27 cellular contexts compared by ENCODE assay signal in genomic region chr6:102746941-102747340, GRCh38.
"Had no signal": no experiment of that assay in that cellular context is flagged by ENCODE, and none has a peak within 500 bp of the region (broad histone marks: within the 10 kb centered on the region; RNA-seq: fewer than 3 reads in every experiment).

No MANE protein-coding gene starts in this region.

- H3K9me3 ChIP-seq: ovary, psoas muscle, right lobe of liver, sigmoid colon, thoracic aorta, thyroid gland, tibial nerve, upper lobe of left lung had no signal

- H3K27ac ChIP-seq: ovary, parathyroid adenoma, psoas muscle, right lobe of liver, sigmoid colon, stomach, thoracic aorta, thyroid gland, tibial nerve, upper lobe of left lung had no signal

- H3K27me3 Mint-ChIP-seq: naive B cell; naive thymus-derived CD8-positive, alpha-beta T cell; natural killer cell treated with Interleukin-12 subunit alpha and Interleukin-12 subunit beta and Interleukin-15 and Interleukin-18, amount 100 ng/mL, for 72 hours; progenitor cell of endocrine pancreas; stimulated activated naive B cell treated with anti-CD40 and anti-IgM and Interleukin-4, amounts not matched to agents 10 μg/mL and 1 μg/mL and 100 μg/mL, for 72 hours; stimulated activated naive CD8-positive, alpha-beta T cell treated with anti-CD3 and anti-CD28 coated beads, Interleukin-15, Interleukin-2, amounts not matched to agents 100 ng/mL and 50 ng/mL, for 24 hours had no signal

- H3K36me3 Mint-ChIP-seq: naive B cell; naive thymus-derived CD8-positive, alpha-beta T cell; natural killer cell treated with Interleukin-12 subunit alpha and Interleukin-12 subunit beta and Interleukin-15 and Interleukin-18, amount 100 ng/mL, for 72 hours; stimulated activated effector memory CD8-positive, alpha-beta T cell treated with anti-CD3 and anti-CD28 coated beads, Interleukin-12 subunit alpha, Interleukin-12 subunit beta, amount 100 ng/mL, for 72 hours; stimulated activated naive B cell treated with anti-CD40 and anti-IgM and Interleukin-4, amounts not matched to agents 10 μg/mL and 1 μg/mL and 100 μg/mL, for 72 hours had no signal

- H3K9ac ChIP-seq: parathyroid adenoma had no signal

- H3K9me3 Mint-ChIP-seq: nephron progenitor cell; stimulated activated effector memory CD8-positive, alpha-beta T cell treated with anti-CD3 and anti-CD28 coated beads, Interleukin-12 subunit alpha, Interleukin-12 subunit beta, amount 100 ng/mL, for 72 hours had no signal

- H3K4me3 Mint-ChIP-seq: naive B cell; naive thymus-derived CD8-positive, alpha-beta T cell; natural killer cell treated with Interleukin-12 subunit alpha and Interleukin-12 subunit beta and Interleukin-15 and Interleukin-18, amount 100 ng/mL, for 72 hours; nephron progenitor cell; stimulated activated effector memory CD8-positive, alpha-beta T cell treated with anti-CD3 and anti-CD28 coated beads, Interleukin-12 subunit alpha, Interleukin-12 subunit beta, amount 100 ng/mL, for 72 hours; stimulated activated naive B cell treated with anti-CD40 and anti-IgM and Interleukin-4, amounts not matched to agents 10 μg/mL and 1 μg/mL and 100 μg/mL, for 72 hours; stimulated activated naive CD8-positive, alpha-beta T cell treated with anti-CD3 and anti-CD28 coated beads, Interleukin-15, Interleukin-2, amounts not matched to agents 100 ng/mL and 50 ng/mL, for 24 hours had no signal

- H2AFZ ChIP-seq: parathyroid adenoma had no signal

- DNase-seq: naive B cell; naive thymus-derived CD8-positive, alpha-beta T cell; nephron progenitor cell; occipital lobe; ovary; psoas muscle; right cardiac atrium; right lobe of liver; sigmoid colon; small intestine; stimulated activated CD4-positive, alpha-beta T cell treated with anti-CD3 and anti-CD28 coated beads, Interleukin-15, amount 100 ng/mL, for 24 hours; stimulated activated CD4-positive, alpha-beta T cell treated with anti-CD3 and anti-CD28 coated beads, Interleukin-2, amount 100 ng/mL, for 24 hours; stimulated activated CD4-positive, alpha-beta T cell treated with anti-CD3 and anti-CD28 coated beads, Interleukin-2, amount 100 ng/mL, for 48 hours; stimulated activated CD4-positive, alpha-beta T cell treated with anti-CD3 and anti-CD28 coated beads, Interleukin-4, amount 100 ng/mL, for 24 hours; stimulated activated naive B cell treated with anti-CD40 and anti-IgM and Interleukin-4, amounts not matched to agents 10 μg/mL and 1 μg/mL and 100 μg/mL, for 72 hours; stimulated activated naive CD4-positive, alpha-beta T cell treated with Interleukin-2 at 50 U/mL for 16 hours; stomach; thyroid gland; trophoblast cell; upper lobe of left lung had no signal

- H3K4me3 ChIP-seq: ovary, psoas muscle, right lobe of liver, sigmoid colon, stomach, thoracic aorta, thyroid gland, tibial nerve, upper lobe of left lung had no signal

- H3K36me3 ChIP-seq: ovary, right lobe of liver, sigmoid colon, stomach, thoracic aorta, thyroid gland, tibial nerve, upper lobe of left lung had no signal

- H3K27me3 ChIP-seq: ovary, right lobe of liver, sigmoid colon, stomach, thyroid gland, tibial nerve, upper lobe of left lung had no signal

- H3K27ac Mint-ChIP-seq: naive B cell; naive thymus-derived CD8-positive, alpha-beta T cell; natural killer cell treated with Interleukin-12 subunit alpha and Interleukin-12 subunit beta and Interleukin-15 and Interleukin-18, amount 100 ng/mL, for 72 hours; nephron progenitor cell; progenitor cell of endocrine pancreas; stimulated activated effector memory CD8-positive, alpha-beta T cell treated with anti-CD3 and anti-CD28 coated beads, Interleukin-12 subunit alpha, Interleukin-12 subunit beta, amount 100 ng/mL, for 72 hours; stimulated activated naive B cell treated with anti-CD40 and anti-IgM and Interleukin-4, amounts not matched to agents 10 μg/mL and 1 μg/mL and 100 μg/mL, for 72 hours; stimulated activated naive CD8-positive, alpha-beta T cell treated with anti-CD3 and anti-CD28 coated beads, Interleukin-15, Interleukin-2, amounts not matched to agents 100 ng/mL and 50 ng/mL, for 24 hours had no signal

- H3K4me1 Mint-ChIP-seq: naive B cell; naive thymus-derived CD8-positive, alpha-beta T cell; stimulated activated effector memory CD8-positive, alpha-beta T cell treated with anti-CD3 and anti-CD28 coated beads, Interleukin-12 subunit alpha, Interleukin-12 subunit beta, amount 100 ng/mL, for 72 hours; stimulated activated naive B cell treated with anti-CD40 and anti-IgM and Interleukin-4, amounts not matched to agents 10 μg/mL and 1 μg/mL and 100 μg/mL, for 72 hours had no signal

- H3K4me1 ChIP-seq: parathyroid adenoma, psoas muscle, right lobe of liver, sigmoid colon, stomach, thyroid gland, tibial nerve, upper lobe of left lung had no signal
